ENCODE assay signal across 8 cellular contexts in genomic region chr18:21740724-21741510, GRCh38. TPM values are rescaled to one million over a fixed set of nuclear protein-coding genes. Genes with fewer than 3 reads are reported as not detected.
A peak's percentile ranks its signal among the peaks of the same experiment; 100 is the strongest.
DNase-seq lines count a peak whose midpoint lies in the region; ATAC-seq, FAIRE-seq and TF ChIP-seq lines count a peak whose summit lies in the region.

Gene MIB1 (plus strand): TSS chr18:21740792. CDS start chr18:21741584, 792 bp downstream.

- peaks cover 37% of the 10 kb centered on the region for H3K4me1 Mint-ChIP-seq in activated naive CD8-positive, alpha-beta T cell treated with anti-CD3 and anti-CD28 coated beads for 36 hours

- peak within 1 kb of the TSS; percentile 72 for H3K27ac ChIP-seq in HUES6 (ENCODE audit: low read depth, low read length)
- H3K27ac ChIP-seq in RWPE1: peak within 1 kb of the TSS; percentile 97
- H3K27ac ChIP-seq in cardiac muscle cell: peak within 1 kb of the TSS; percentile 94
- peak within 1 kb of the TSS; percentile 95 to 99 (median 98) for H3K27ac ChIP-seq in pancreas

- H3K9ac ChIP-seq in HUES6 (ENCODE audit: low read length): peak within 1 kb of the TSS; percentile 86

- WGBS in pancreas, 2 donors: 0 to 1% methylated on average over 59 to 95 of the region's 95 CpGs

- no peak for FAIRE-seq in pancreas (lab: Jason Lieb, UNC)

- DNase-seq in Daoy (ENCODE audit: low read depth) (no peak), RWPE1 (ENCODE audit: low spot score) (peak; percentile 94), cardiac muscle cell (ENCODE audit: low read depth in 1 of 2, low spot score in 1 of 2) (peak in 1 of 2 donors; percentile 100), pancreas (peak; percentile 66 to 100 (median 84)), globus pallidus (ENCODE audit: low spot score) (no peak)
- DNase-seq in activated naive CD8-positive, alpha-beta T cell treated with anti-CD3 and anti-CD28 coated beads for 36 hours: peak; percentile 61

- POLR2A ChIA-PET in RWPE1 (lab: Yijun Ruan, JAX; ENCODE audit: low non-redundant PET): no interaction called here

- H3K27ac Mint-ChIP-seq in activated naive CD8-positive, alpha-beta T cell treated with anti-CD3 and anti-CD28 coated beads for 36 hours: peak within 1 kb of the TSS; percentile 96

- H3K4me3 ChIP-seq in HUES6 (ENCODE audit: low read depth, low read length): peak within 1 kb of the TSS; percentile 68
- peak within 1 kb of the TSS; percentile 74 for H3K4me3 ChIP-seq in cardiac muscle cell
- H3K4me3 ChIP-seq in pancreas: peak within 1 kb of the TSS; percentile 59 to 97 (median 92)

- CTCF ChIA-PET in RWPE1 (lab: Yijun Ruan, JAX): no interaction called here

- H3K36me3 ChIP-seq in HUES6 (ENCODE audit: control insufficient read depth, insufficient read depth, low read length) (no peaks in the 10 kb centered on the region), cardiac muscle cell (no peaks in the 10 kb centered on the region), pancreas (no peaks in the 10 kb centered on the region)

- TF ChIP-seq CTCF in RWPE1 (conservative IDR thresholded peaks at IDR 0.05; ENCODE audit: low read depth) (no peak), cardiac muscle cell (IDR thresholded peaks at IDR 0.05; ENCODE audit: low read depth, low read length) (no peak), pancreas (IDR thresholded peaks at IDR 0.05) (no peak)

- peaks cover 15% of the 10 kb centered on the region for H3K36me3 Mint-ChIP-seq in activated naive CD8-positive, alpha-beta T cell treated with anti-CD3 and anti-CD28 coated beads for 36 hours

- H3K27me3 ChIP-seq in HUES6 (ENCODE audit: control insufficient read depth, insufficient read depth, low read length) (no peaks in the 10 kb centered on the region), cardiac muscle cell (no peaks in the 10 kb centered on the region), pancreas (no peaks in the 10 kb centered on the region)

- H3K9me3 Mint-ChIP-seq in activated naive CD8-positive, alpha-beta T cell treated with anti-CD3 and anti-CD28 coated beads for 36 hours: peaks cover 13% of the 10 kb centered on the region

- ATAC-seq in GM21526 (IDR thresholded peaks at IDR 0.05; ENCODE audit: low FRiP score, unreplicated experiment) (peak; percentile 58), pancreas (peak; percentile 79 to 89 (median 81))

- H3K4me1 ChIP-seq in HUES6 (ENCODE audit: control insufficient read depth, insufficient read depth, low read length) (peaks cover 7% of the 10 kb centered on the region), cardiac muscle cell (ENCODE audit: low read depth) (peaks cover 7% of the 10 kb centered on the region), pancreas (peaks cover 0 to 6% (median 5%) of the 10 kb centered on the region in 3 donors)

- intact Hi-C loops in pancreas (cut with DNase I): no loop called here

- H3K9me3 ChIP-seq in HUES6 (ENCODE audit: control insufficient read depth, insufficient read depth, low read depth, low read length) (no peaks in the 10 kb centered on the region), cardiac muscle cell (ENCODE audit: low read depth) (no peaks in the 10 kb centered on the region), pancreas (no peaks in the 10 kb centered on the region)

- peak within 1 kb of the TSS; percentile 94 for H3K4me3 Mint-ChIP-seq in activated naive CD8-positive, alpha-beta T cell treated with anti-CD3 and anti-CD28 coated beads for 36 hours

- H3K27me3 Mint-ChIP-seq in activated naive CD8-positive, alpha-beta T cell treated with anti-CD3 and anti-CD28 coated beads for 36 hours: no peaks in the 10 kb centered on the region

RNA-seq across cellular contexts. Expression of gene MIB1, which starts in this region (rescaled TPM):
- total RNA-seq in Daoy (2014; rRNA removed; shearing (Covaris generic)): 28.4 and 32.8 TPM in 2 replicates
- total RNA-seq in activated naive CD8-positive, alpha-beta T cell treated with anti-CD3 and anti-CD28 coated beads for 36 hours: 10 to 100 TPM; 27.3 to 27.9 TPM
- total RNA-seq in cardiac muscle cell: 32.2 and 46.8 TPM in 2 replicates
- polyA plus RNA-seq in cardiac muscle cell: 8.9 and 12.8 TPM in 2 replicates
- 10 to 100 TPM; 15.3 to 23.9 (median 19.5) TPM for total RNA-seq in pancreas
- polyA plus RNA-seq in pancreas: 1 to 10 TPM; 2.9 to 5.4 TPM

Comparison
In these comparisons a context has a peak if more than half of its experiments do, and no peak if none do; other contexts are left out.
1. DNase-seq: peak in RWPE1 (single experiment), activated naive CD8-positive, alpha-beta T cell treated with anti-CD3 and anti-CD28 coated beads for 36 hours (single experiment) and pancreas (6 of 6); none in Daoy (single experiment) and globus pallidus (single experiment).
2. Peak in every context shown above with its lines, with median percentiles within 50 percentile points of each other: H3K27ac ChIP-seq and H3K4me3 ChIP-seq.